1 cellular context compared by ENCODE assay signal in the genomic region with DNA sequence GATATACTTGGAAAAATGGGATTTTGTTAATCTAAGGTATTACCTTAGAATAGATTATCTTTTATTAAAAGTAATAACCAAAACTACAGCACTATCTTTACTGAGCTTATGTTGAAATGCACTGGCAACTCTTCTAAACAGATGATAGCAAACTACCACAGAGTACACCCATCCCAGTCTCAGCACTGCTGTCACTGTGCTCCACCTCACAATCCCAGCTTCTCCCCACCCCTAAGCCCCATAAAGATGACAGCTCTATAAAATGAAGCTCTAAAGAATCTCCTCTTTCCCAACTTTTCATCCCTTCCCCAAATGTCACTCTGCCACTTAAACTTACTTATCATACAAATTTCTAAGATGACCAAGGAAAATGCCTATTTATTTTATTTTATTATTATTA.
TF ChIP-seq lines count a peak whose summit lies in the region.

No MANE protein-coding gene starts in this region.

TF ChIP-seq in K562, 482 proteins besides CTCF, POLR2A, EP300 and RAD21:
- TF ChIP-seq SIN3B (IDR thresholded peaks at IDR 0.05; ENCODE audit: low read depth): no peak
- no peak for TF ChIP-seq FOXP4 (CRISPR knock-in tag; IDR thresholded peaks at IDR 0.05; ENCODE audit: borderline replicate concordance)
- TF ChIP-seq, protein P1, sequence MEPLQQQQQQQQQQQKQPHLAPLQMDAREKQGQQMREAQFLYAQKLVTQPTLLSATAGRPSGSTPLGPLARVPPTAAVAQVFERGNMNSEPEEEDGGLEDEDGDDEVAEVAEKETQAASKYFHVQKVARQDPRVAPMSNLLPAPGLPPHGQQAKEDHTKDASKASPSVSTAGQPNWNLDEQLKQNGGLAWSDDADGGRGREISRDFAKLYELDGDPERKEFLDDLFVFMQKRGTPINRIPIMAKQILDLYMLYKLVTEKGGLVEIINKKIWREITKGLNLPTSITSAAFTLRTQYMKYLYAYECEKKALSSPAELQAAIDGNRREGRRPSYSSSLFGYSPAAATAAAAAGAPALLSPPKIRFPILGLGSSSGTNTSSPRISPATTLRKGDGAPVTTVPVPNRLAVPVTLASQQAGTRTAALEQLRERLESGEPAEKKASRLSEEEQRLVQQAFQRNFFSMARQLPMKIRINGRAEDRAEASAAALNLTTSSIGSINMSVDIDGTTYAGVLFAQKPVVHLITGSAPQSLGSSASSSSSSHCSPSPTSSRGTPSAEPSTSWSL (CRISPR knock-in tag; IDR thresholded peaks at IDR 0.05; ENCODE audit: borderline replicate concordance): no peak
- no peak for TF ChIP-seq KLF16 (IDR thresholded peaks at IDR 0.05)
- TF ChIP-seq HEY1 (CRISPR knock-in tag; IDR thresholded peaks at IDR 0.05; ENCODE audit: borderline replicate concordance): no peak
- TF ChIP-seq PTRF (tag; IDR thresholded peaks at IDR 0.05): no peak
- no peak for TF ChIP-seq ZBTB40 (IDR thresholded peaks at IDR 0.05)
- TF ChIP-seq ZBTB40 (CRISPR knock-in tag; IDR thresholded peaks at IDR 0.05): no peak
- TF ChIP-seq, protein P2, sequence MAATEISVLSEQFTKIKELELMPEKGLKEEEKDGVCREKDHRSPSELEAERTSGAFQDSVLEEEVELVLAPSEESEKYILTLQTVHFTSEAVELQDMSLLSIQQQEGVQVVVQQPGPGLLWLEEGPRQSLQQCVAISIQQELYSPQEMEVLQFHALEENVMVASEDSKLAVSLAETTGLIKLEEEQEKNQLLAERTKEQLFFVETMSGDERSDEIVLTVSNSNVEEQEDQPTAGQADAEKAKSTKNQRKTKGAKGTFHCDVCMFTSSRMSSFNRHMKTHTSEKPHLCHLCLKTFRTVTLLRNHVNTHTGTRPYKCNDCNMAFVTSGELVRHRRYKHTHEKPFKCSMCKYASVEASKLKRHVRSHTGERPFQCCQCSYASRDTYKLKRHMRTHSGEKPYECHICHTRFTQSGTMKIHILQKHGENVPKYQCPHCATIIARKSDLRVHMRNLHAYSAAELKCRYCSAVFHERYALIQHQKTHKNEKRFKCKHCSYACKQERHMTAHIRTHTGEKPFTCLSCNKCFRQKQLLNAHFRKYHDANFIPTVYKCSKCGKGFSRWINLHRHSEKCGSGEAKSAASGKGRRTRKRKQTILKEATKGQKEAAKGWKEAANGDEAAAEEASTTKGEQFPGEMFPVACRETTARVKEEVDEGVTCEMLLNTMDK (IDR thresholded peaks at IDR 0.05; ENCODE audit: borderline replicate concordance, insufficient read depth, low read depth, low read length, poor library complexity, severe bottlenecking): no peak
- TF ChIP-seq CREM (IDR thresholded peaks at IDR 0.05; ENCODE audit: low read depth): no peak
- no peak for TF ChIP-seq SPI1 (IDR thresholded peaks at IDR 0.05; ENCODE audit: borderline replicate concordance, low read depth, low read length)
- TF ChIP-seq, protein P3, sequence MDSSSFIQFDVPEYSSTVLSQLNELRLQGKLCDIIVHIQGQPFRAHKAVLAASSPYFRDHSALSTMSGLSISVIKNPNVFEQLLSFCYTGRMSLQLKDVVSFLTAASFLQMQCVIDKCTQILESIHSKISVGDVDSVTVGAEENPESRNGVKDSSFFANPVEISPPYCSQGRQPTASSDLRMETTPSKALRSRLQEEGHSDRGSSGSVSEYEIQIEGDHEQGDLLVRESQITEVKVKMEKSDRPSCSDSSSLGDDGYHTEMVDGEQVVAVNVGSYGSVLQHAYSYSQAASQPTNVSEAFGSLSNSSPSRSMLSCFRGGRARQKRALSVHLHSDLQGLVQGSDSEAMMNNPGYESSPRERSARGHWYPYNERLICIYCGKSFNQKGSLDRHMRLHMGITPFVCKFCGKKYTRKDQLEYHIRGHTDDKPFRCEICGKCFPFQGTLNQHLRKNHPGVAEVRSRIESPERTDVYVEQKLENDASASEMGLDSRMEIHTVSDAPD (CRISPR knock-in tag; IDR thresholded peaks at IDR 0.05): no peak
- no peak for TF ChIP-seq CHCHD3 (CRISPR knock-in tag; IDR thresholded peaks at IDR 0.05)
- no peak for TF ChIP-seq MED1 (CRISPR knock-in tag; IDR thresholded peaks at IDR 0.05; ENCODE audit: borderline replicate concordance)
- TF ChIP-seq HBP1 (CRISPR knock-in tag; IDR thresholded peaks at IDR 0.05): no peak
- no peak for TF ChIP-seq ELF4 (CRISPR knock-in tag; IDR thresholded peaks at IDR 0.05)
- TF ChIP-seq CHD2 (IDR thresholded peaks at IDR 0.05; ENCODE audit: low read depth, low read length): no peak
- no peak for TF ChIP-seq HMGXB4 (CRISPR knock-in tag; IDR thresholded peaks at IDR 0.05)
- no peak for TF ChIP-seq ZNF695 (CRISPR knock-in tag; IDR thresholded peaks at IDR 0.05)
